ENCODE assay signal across 18 cellular contexts in the genomic region with DNA sequence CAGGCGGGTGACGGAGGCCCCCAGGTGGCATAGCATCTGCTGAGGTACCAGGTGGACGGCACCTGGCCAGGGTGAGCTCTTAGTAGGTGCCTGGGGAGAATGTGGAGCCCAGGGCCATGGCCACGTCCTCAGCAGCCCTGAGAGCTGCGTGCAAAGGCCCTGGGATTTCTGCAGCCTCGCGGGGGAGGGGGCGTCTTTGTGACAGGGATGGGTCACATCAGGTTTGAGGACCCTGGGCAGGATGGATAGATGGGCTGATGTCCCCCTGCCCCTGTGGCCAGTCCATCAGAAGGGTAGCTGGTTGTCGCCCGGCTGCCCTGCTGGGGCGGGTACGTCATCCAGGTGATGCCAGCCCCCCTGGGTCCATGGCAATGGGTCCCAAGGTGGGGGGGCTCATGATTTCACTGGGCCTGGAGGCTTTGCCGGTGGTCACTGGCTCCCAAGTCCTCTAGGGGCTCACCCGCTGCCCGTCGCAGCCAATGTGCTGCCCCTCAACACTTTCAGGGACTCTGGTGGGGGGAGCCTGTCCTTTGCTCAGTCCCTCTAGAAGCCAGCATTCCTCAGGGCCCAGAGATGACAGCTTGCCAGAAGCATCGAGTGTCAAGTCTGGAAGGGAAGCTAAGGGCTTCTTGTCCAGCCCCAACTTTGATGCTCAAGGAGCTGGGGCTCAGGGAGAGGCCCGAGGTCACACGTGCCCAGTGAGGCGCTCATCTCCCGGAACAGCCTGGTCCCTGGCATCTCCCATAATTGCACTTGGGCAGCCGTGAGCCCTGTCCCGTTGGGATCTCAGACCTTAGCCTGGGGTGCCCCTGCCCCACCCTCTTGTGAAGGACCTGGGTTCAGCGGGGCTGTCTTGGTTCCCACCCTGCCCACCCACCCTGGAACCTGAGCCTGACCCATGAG. TPM values are rescaled to one million over a fixed set of nuclear protein-coding genes. Genes with fewer than 3 reads are reported as not detected.
DNase-seq lines count a peak whose midpoint lies in the region; ATAC-seq and TF ChIP-seq lines count a peak whose summit lies in the region.
"Had no signal": no experiment of that assay in that cellular context is flagged by ENCODE, and none has a peak within 500 bp of the region (broad histone marks: within the 10 kb centered on the region; RNA-seq: fewer than 3 reads in every experiment).

No MANE protein-coding gene starts in this region.

- no peaks in the 10 kb centered on the region for H3K4me1 ChIP-seq in osteoblast (ENCODE audit: insufficient read depth, low read length)
- H3K4me1 ChIP-seq in BE2C, result no peaks in the 10 kb centered on the region

- peak; percentile 50 for DNase-seq in H7
- no peak for DNase-seq in endothelial cell (ENCODE audit: low spot score)
- peak; percentile 62 for DNase-seq in osteoblast (ENCODE audit: insufficient read length, low spot score, missing footprints)
- DNase-seq in NCI-H2196 (lab: John Stamatoyannopoulos, UW; ENCODE audit: unreplicated experiment), result no peak
- no peak for DNase-seq in BE2C
- no peak for DNase-seq in activated gamma-delta T cell (lab: John Stamatoyannopoulos, UW)
- DNase-seq: COR-L47, GF-D8, NCI-H1417 treated with DMSO at 0.1 percent for 48 hours, NCI-H187 treated with DMSO at 0.1 percent for 48 hours, NCI-H526, PC-9 had no signal

- no peak overlapping the region for H2AFZ ChIP-seq in osteoblast (ENCODE audit: low read length)
- H2AFZ ChIP-seq: PC-9 had no signal

- H3K36me3 Mint-ChIP-seq in endothelial cell (ENCODE audit: low read depth, unreplicated experiment), result no peaks in the 10 kb centered on the region

- H4K20me1 ChIP-seq in osteoblast (ENCODE audit: insufficient read depth, low read length), result no peaks in the 10 kb centered on the region

- H3K9me3 ChIP-seq in osteoblast (ENCODE audit: low read depth, low read length) (no peaks in the 10 kb centered on the region), BE2C (no peaks in the 10 kb centered on the region; the same call in 1 of the 2 replicates)

- H3K27me3 ChIP-seq in H7 (ENCODE audit: control insufficient read depth, insufficient read depth, low read length) (peaks cover 9% of the 10 kb centered on the region), osteoblast (ENCODE audit: insufficient read depth, low read length) (no peaks in the 10 kb centered on the region), BE2C (no peaks in the 10 kb centered on the region; the same call in 1 of the 2 replicates)

- no peak for ATAC-seq in GM19463 (IDR thresholded peaks at IDR 0.05; ENCODE audit: unreplicated experiment)

- no peak overlapping the region for H3K4me2 ChIP-seq in osteoblast (ENCODE audit: insufficient read depth, low read length)
- H3K4me2 ChIP-seq: KMS-11, PC-9 had no signal

- H3K4me3 ChIP-seq in H7 (ENCODE audit: insufficient read depth, low read depth, low read length), result no peak overlapping the region
- H3K4me3 ChIP-seq in osteoblast (ENCODE audit: insufficient read depth, low read length), result no peak overlapping the region
- H3K4me3 ChIP-seq in BE2C (ENCODE audit: low read depth, low read length), result no peak overlapping the region
- H3K4me3 ChIP-seq: PC-9 had no signal

- H3K27ac ChIP-seq in C4-2B (peak overlapping the region; percentile 90), osteoblast (ENCODE audit: low read depth, low read length) (no peak overlapping the region)
- H3K27ac ChIP-seq: KMS-11, PC-9, RWPE1 had no signal

- no peaks in the 10 kb centered on the region for H3K9me3 Mint-ChIP-seq in endothelial cell (ENCODE audit: unreplicated experiment)

- TF ChIP-seq CTCF in C4-2B (conservative IDR thresholded peaks at IDR 0.05) (no peak), endothelial cell (IDR thresholded peaks at IDR 0.05; ENCODE audit: unreplicated experiment) (no peak), osteoblast (IDR thresholded peaks at IDR 0.05; ENCODE audit: extremely low read depth, low read depth, low read length) (no peak), BE2C (IDR thresholded peaks at IDR 0.05; ENCODE audit: low read depth, low read length) (no peak)

- H3K4me1 Mint-ChIP-seq in endothelial cell (ENCODE audit: unreplicated experiment), result no peaks in the 10 kb centered on the region

- H3K36me3 ChIP-seq in H7 (replicated peaks; ENCODE audit: control insufficient read depth, insufficient read depth, low read length) (no peaks in the 10 kb centered on the region), osteoblast (ENCODE audit: insufficient read depth, low read length) (no peaks in the 10 kb centered on the region), BE2C (no peaks in the 10 kb centered on the region)

- H3K27ac Mint-ChIP-seq in endothelial cell (ENCODE audit: unreplicated experiment), result peak overlapping the region; percentile 48

- no peak overlapping the region for H3K4me3 Mint-ChIP-seq in endothelial cell (ENCODE audit: unreplicated experiment)

- H3K79me2 ChIP-seq in osteoblast (ENCODE audit: insufficient read depth, low read length), result no peaks in the 10 kb centered on the region

- H3K27me3 Mint-ChIP-seq in endothelial cell (ENCODE audit: unreplicated experiment), result peaks cover 6% of the 10 kb centered on the region

RNA-seq across cellular contexts. Expression of a gene that starts 0.8 kb away (rescaled TPM):
- total RNA-seq in H7 (2014; rRNA removed; shearing (Covaris generic)), result 0.07 TPM in 1 of 2 replicates, not detected in the other
- total RNA-seq in endothelial cell (ENCODE audit: unreplicated experiment), result not detected
- total RNA-seq in osteoblast, result not detected in 2 replicates
- not detected for polyA plus RNA-seq in BE2C (2012; ENCODE audit: insufficient read depth, insufficient read length, low read depth)
- total RNA-seq: M059J, PC-9 had no signal

RNA-seq across cellular contexts. Expression of a gene that starts 9.0 kb away (rescaled TPM):
- total RNA-seq in H7 (2014; rRNA removed; shearing (Covaris generic)), result 8.1 and 8.7 TPM in 2 replicates
- total RNA-seq in endothelial cell (ENCODE audit: unreplicated experiment) (6.8 TPM), osteoblast (4.7 and 5.3 TPM in 2 replicates)
- polyA plus RNA-seq in BE2C (2012; ENCODE audit: insufficient read depth, insufficient read length, low read depth), result 1.2 TPM

RNA-seq across cellular contexts. Expression of a gene that starts 11.7 kb away (rescaled TPM):
- not detected in 2 replicates for total RNA-seq in H7 (2014; rRNA removed; shearing (Covaris generic))
- total RNA-seq in endothelial cell (ENCODE audit: unreplicated experiment) (not detected), osteoblast (under 0.01 and 0.29 TPM in 2 replicates)
- polyA plus RNA-seq in BE2C (2012; ENCODE audit: insufficient read depth, insufficient read length, low read depth), result not detected

RNA-seq across cellular contexts. Expression of a gene that starts 32.0 kb away (rescaled TPM):
- total RNA-seq in H7 (2014; rRNA removed; shearing (Covaris generic)), result 302 and 350 TPM in 2 replicates
- total RNA-seq in endothelial cell (ENCODE audit: unreplicated experiment) (191 TPM), osteoblast (146 and 158 TPM in 2 replicates)
- polyA plus RNA-seq in BE2C (2012; ENCODE audit: insufficient read depth, insufficient read length, low read depth), result 1,032 TPM

RNA-seq across cellular contexts. Expression of a gene that starts 35.6 kb away (rescaled TPM):
- total RNA-seq in H7 (2014; rRNA removed; shearing (Covaris generic)), result not detected in 2 replicates
- total RNA-seq in endothelial cell (ENCODE audit: unreplicated experiment), result 0.72 TPM
- not detected in 2 replicates for total RNA-seq in osteoblast
- polyA plus RNA-seq in BE2C (2012; ENCODE audit: insufficient read depth, insufficient read length, low read depth), result not detected
- total RNA-seq: HepG2, M059J had no signal
- polyA plus RNA-seq: HepG2 had no signal

Comparison
In these comparisons a context has a peak if more than half of its experiments do, and no peak if none do; other contexts are left out.
1. DNase-seq: peak in H7 (single experiment) and osteoblast (single experiment); none in endothelial cell (single experiment), NCI-H2196 (single experiment), BE2C (single experiment) and activated gamma-delta T cell (single experiment).